Comparison of ENCODE assay signal across 11 cellular contexts in genomic region chr3:12648384-12648959, GRCh38. TPM values are rescaled to one million over a fixed set of nuclear protein-coding genes. Genes with fewer than 3 reads are reported as not detected.
DNase-seq lines count a peak whose midpoint lies in the region; ATAC-seq and TF ChIP-seq lines count a peak whose summit lies in the region.
"Had no signal": no experiment of that assay in that cellular context is flagged by ENCODE, and none has a peak within 500 bp of the region (broad histone marks: within the 10 kb centered on the region; RNA-seq: fewer than 3 reads in every experiment).

No MANE protein-coding gene starts in this region.

- H4K20me1 ChIP-seq in osteoblast (ENCODE audit: insufficient read depth, low read length), result peaks cover 23% of the 10 kb centered on the region

- peaks cover 91% of the 10 kb centered on the region for H3K79me2 ChIP-seq in osteoblast (ENCODE audit: insufficient read depth, low read length)

- CTCF ChIA-PET in activated CD4-positive, alpha-beta memory T cell treated with anti-CD3 and anti-CD28 coated beads, Interleukin-2, amount 10 ng/mL, durations not matched to agents 7 days and 5 days (lab: Charles Lee), result no interaction called here
- CTCF ChIA-PET in activated CD4-positive, alpha-beta memory T cell treated with anti-CD3 and anti-CD28 coated beads for 36 hours (lab: Charles Lee), result no interaction called here

- TF ChIP-seq CTCF in osteoblast (IDR thresholded peaks at IDR 0.05; ENCODE audit: extremely low read depth, low read depth, low read length), result no peak

- H3K4me1 ChIP-seq in osteoblast (ENCODE audit: insufficient read depth, low read length), result peaks cover 33% of the 10 kb centered on the region

- peak; percentile 43 for ATAC-seq in GM21825 (IDR thresholded peaks at IDR 0.05; ENCODE audit: unreplicated experiment)

- no peaks in the 10 kb centered on the region for H3K9me3 Mint-ChIP-seq in activated CD4-positive, alpha-beta memory T cell treated with anti-CD3 and anti-CD28 coated beads, Interleukin-2, amount 10 ng/mL, durations not matched to agents 7 days and 5 days
- H3K9me3 Mint-ChIP-seq in activated CD4-positive, alpha-beta memory T cell treated with anti-CD3 and anti-CD28 coated beads for 36 hours, result no peaks in the 10 kb centered on the region
- no peaks in the 10 kb centered on the region for H3K9me3 Mint-ChIP-seq in IgD-negative memory B cell
- no peaks in the 10 kb centered on the region for H3K9me3 Mint-ChIP-seq in activated T-helper 2 cell treated with anti-CD3 and anti-CD28 coated beads, Interferon-gamma antibody, Interleukin-2, Interleukin-4, amounts not matched to agents 10 μg/mL and 5 μg/mL and 100 μg/mL, durations not matched to agents 14 hours and 24 hours and 36 hours

- POLR2A ChIA-PET in activated CD4-positive, alpha-beta memory T cell treated with anti-CD3 and anti-CD28 coated beads, Interleukin-2, amount 10 ng/mL, durations not matched to agents 7 days and 5 days (lab: Charles Lee), result interaction anchor here (0.7 to 1.8 kb wide), 3 partner anchors 11 to 16 kb away, joined by 3 to 6 read pairs (median 4); partner anchors contain the start of gene RAF1
- POLR2A ChIA-PET in activated CD4-positive, alpha-beta memory T cell treated with anti-CD3 and anti-CD28 coated beads for 36 hours (lab: Charles Lee), result no interaction called here

- no peaks in the 10 kb centered on the region for H3K27me3 ChIP-seq in osteoblast (ENCODE audit: insufficient read depth, low read length)

- H3K4me1 Mint-ChIP-seq in activated CD4-positive, alpha-beta memory T cell treated with anti-CD3 and anti-CD28 coated beads, Interleukin-2, amount 10 ng/mL, durations not matched to agents 7 days and 5 days, result peaks cover 24% of the 10 kb centered on the region
- H3K4me1 Mint-ChIP-seq in activated CD4-positive, alpha-beta memory T cell treated with anti-CD3 and anti-CD28 coated beads for 36 hours (ENCODE audit: low read depth), result peaks cover 55% of the 10 kb centered on the region
- peaks cover 41 to 47% (median 41%) of the 10 kb centered on the region in 3 donors for H3K4me1 Mint-ChIP-seq in IgD-negative memory B cell
- H3K4me1 Mint-ChIP-seq in activated T-helper 2 cell treated with anti-CD3 and anti-CD28 coated beads, Interferon-gamma antibody, Interleukin-2, Interleukin-4, amounts not matched to agents 10 μg/mL and 5 μg/mL and 100 μg/mL, durations not matched to agents 14 hours and 24 hours and 36 hours (ENCODE audit: low read depth), result peaks cover 23% of the 10 kb centered on the region

- H3K9me3 ChIP-seq in osteoblast (ENCODE audit: low read depth, low read length), result no peaks in the 10 kb centered on the region

- H3K27me3 Mint-ChIP-seq in activated CD4-positive, alpha-beta memory T cell treated with anti-CD3 and anti-CD28 coated beads, Interleukin-2, amount 10 ng/mL, durations not matched to agents 7 days and 5 days, result no peaks in the 10 kb centered on the region
- H3K27me3 Mint-ChIP-seq in activated CD4-positive, alpha-beta memory T cell treated with anti-CD3 and anti-CD28 coated beads for 36 hours, result no peaks in the 10 kb centered on the region
- no peaks in the 10 kb centered on the region for H3K27me3 Mint-ChIP-seq in IgD-negative memory B cell
- no peaks in the 10 kb centered on the region for H3K27me3 Mint-ChIP-seq in activated T-helper 2 cell treated with anti-CD3 and anti-CD28 coated beads, Interferon-gamma antibody, Interleukin-2, Interleukin-4, amounts not matched to agents 10 μg/mL and 5 μg/mL and 100 μg/mL, durations not matched to agents 14 hours and 24 hours and 36 hours (ENCODE audit: low read depth)

- intact Hi-C loops in activated CD4-positive, alpha-beta memory T cell treated with anti-CD3 and anti-CD28 coated beads for 36 hours (cut with micrococcal nuclease), result no loop called here
- intact Hi-C loops in activated T-helper 2 cell treated with anti-CD3 and anti-CD28 coated beads, Interferon-gamma antibody, Interleukin-2, Interleukin-4, amounts not matched to agents 10 μg/mL and 5 μg/mL and 100 μg/mL, durations not matched to agents 14 hours and 24 hours and 36 hours (cut with micrococcal nuclease), result no loop called here

- peak overlapping the region; percentile 12 for H3K27ac Mint-ChIP-seq in activated CD4-positive, alpha-beta memory T cell treated with anti-CD3 and anti-CD28 coated beads, Interleukin-2, amount 10 ng/mL, durations not matched to agents 7 days and 5 days
- no peak overlapping the region for H3K27ac Mint-ChIP-seq in activated CD4-positive, alpha-beta memory T cell treated with anti-CD3 and anti-CD28 coated beads for 36 hours
- peak overlapping the region in 2 of 3 donors; percentile 78 to 91 for H3K27ac Mint-ChIP-seq in IgD-negative memory B cell
- H3K27ac Mint-ChIP-seq in activated T-helper 2 cell treated with anti-CD3 and anti-CD28 coated beads, Interferon-gamma antibody, Interleukin-2, Interleukin-4, amounts not matched to agents 10 μg/mL and 5 μg/mL and 100 μg/mL, durations not matched to agents 14 hours and 24 hours and 36 hours, result no peak overlapping the region

- no peak overlapping the region for H3K4me3 ChIP-seq in osteoblast (ENCODE audit: insufficient read depth, low read length)

- no peak for DNase-seq in activated CD4-positive, alpha-beta memory T cell treated with anti-CD3 and anti-CD28 coated beads, Interleukin-2, amount 10 ng/mL, durations not matched to agents 7 days and 5 days
- DNase-seq in activated CD4-positive, alpha-beta memory T cell treated with anti-CD3 and anti-CD28 coated beads for 36 hours, result no peak
- DNase-seq in osteoblast (ENCODE audit: insufficient read length, low spot score, missing footprints), result no peak
- DNase-seq in inferior parietal cortex (ENCODE audit: extremely low spot score), result no peak
- DNase-seq in activated T-helper 2 cell treated with anti-CD3 and anti-CD28 coated beads, Interferon-gamma antibody, Interleukin-2, Interleukin-4, amounts not matched to agents 10 μg/mL and 5 μg/mL and 100 μg/mL, durations not matched to agents 14 hours and 24 hours and 36 hours (ENCODE audit: low spot score), result no peak
- DNase-seq in ecto neural progenitor cell (ENCODE audit: low spot score), result no peak
- DNase-seq: foreskin melanocyte; NCI-H1417 treated with DMSO at 0.1 percent for 48 hours; stimulated activated CD4-positive, alpha-beta T cell treated with anti-CD3 and anti-CD28 coated beads, Interleukin-2, amount 100 ng/mL, for 48 hours had no signal

- H2AFZ ChIP-seq in osteoblast (ENCODE audit: low read length), result no peak overlapping the region

- peak overlapping the region; percentile 17 for H3K4me2 ChIP-seq in osteoblast (ENCODE audit: insufficient read depth, low read length)

- no peak overlapping the region for H3K4me3 Mint-ChIP-seq in activated CD4-positive, alpha-beta memory T cell treated with anti-CD3 and anti-CD28 coated beads, Interleukin-2, amount 10 ng/mL, durations not matched to agents 7 days and 5 days
- H3K4me3 Mint-ChIP-seq in activated CD4-positive, alpha-beta memory T cell treated with anti-CD3 and anti-CD28 coated beads for 36 hours, result no peak overlapping the region
- H3K4me3 Mint-ChIP-seq in IgD-negative memory B cell, result peak overlapping the region in 2 of 4 donors; percentile 6 to 68
- H3K4me3 Mint-ChIP-seq in activated T-helper 2 cell treated with anti-CD3 and anti-CD28 coated beads, Interferon-gamma antibody, Interleukin-2, Interleukin-4, amounts not matched to agents 10 μg/mL and 5 μg/mL and 100 μg/mL, durations not matched to agents 14 hours and 24 hours and 36 hours (ENCODE audit: low read depth), result no peak overlapping the region

- peaks cover 2% of the 10 kb centered on the region for H3K36me3 Mint-ChIP-seq in activated CD4-positive, alpha-beta memory T cell treated with anti-CD3 and anti-CD28 coated beads, Interleukin-2, amount 10 ng/mL, durations not matched to agents 7 days and 5 days (ENCODE audit: low read depth)
- no peaks in the 10 kb centered on the region for H3K36me3 Mint-ChIP-seq in activated CD4-positive, alpha-beta memory T cell treated with anti-CD3 and anti-CD28 coated beads for 36 hours
- no peaks in the 10 kb centered on the region for H3K36me3 Mint-ChIP-seq in IgD-negative memory B cell
- no peaks in the 10 kb centered on the region for H3K36me3 Mint-ChIP-seq in activated T-helper 2 cell treated with anti-CD3 and anti-CD28 coated beads, Interferon-gamma antibody, Interleukin-2, Interleukin-4, amounts not matched to agents 10 μg/mL and 5 μg/mL and 100 μg/mL, durations not matched to agents 14 hours and 24 hours and 36 hours (ENCODE audit: low read depth)

- no peaks in the 10 kb centered on the region for H3K36me3 ChIP-seq in osteoblast (ENCODE audit: insufficient read depth, low read length)

- peak overlapping the region; percentile 40 for H3K27ac ChIP-seq in osteoblast (ENCODE audit: low read depth, low read length)

RNA-seq across cellular contexts. Expression of gene RAF1, which starts 15.4 kb away (rescaled TPM):
- total RNA-seq in activated CD4-positive, alpha-beta memory T cell treated with anti-CD3 and anti-CD28 coated beads, Interleukin-2, amount 10 ng/mL, durations not matched to agents 7 days and 5 days, result 10 to 100 TPM; 83.2 to 86.0 TPM
- 10 to 100 TPM; 64.6 to 66.9 TPM for total RNA-seq in activated CD4-positive, alpha-beta memory T cell treated with anti-CD3 and anti-CD28 coated beads for 36 hours
- polyA plus RNA-seq in IgD-negative memory B cell, result 56.0 TPM
- total RNA-seq in osteoblast, result 107 and 118 TPM in 2 replicates
- 85.1 and 89.7 TPM in 2 replicates for total RNA-seq in activated T-helper 2 cell treated with anti-CD3 and anti-CD28 coated beads, Interferon-gamma antibody, Interleukin-2, Interleukin-4, amounts not matched to agents 10 μg/mL and 5 μg/mL and 100 μg/mL, durations not matched to agents 14 hours and 24 hours and 36 hours

Comparison
In these comparisons a context has a peak if more than half of its experiments do, and no peak if none do; other contexts are left out.
1. H3K27ac Mint-ChIP-seq: peak in activated CD4-positive, alpha-beta memory T cell treated with anti-CD3 and anti-CD28 coated beads, Interleukin-2, amount 10 ng/mL, durations not matched to agents 7 days and 5 days (single experiment) and IgD-negative memory B cell (2 of 3); none in activated CD4-positive, alpha-beta memory T cell treated with anti-CD3 and anti-CD28 coated beads for 36 hours (single experiment) and activated T-helper 2 cell treated with anti-CD3 and anti-CD28 coated beads, Interferon-gamma antibody, Interleukin-2, Interleukin-4, amounts not matched to agents 10 μg/mL and 5 μg/mL and 100 μg/mL, durations not matched to agents 14 hours and 24 hours and 36 hours (single experiment).